In genomic region chr10:119724630-119725549, GRCh38 we compare ENCODE assay signal across 8 cellular contexts. TPM values are rescaled to one million over a fixed set of nuclear protein-coding genes. Genes with fewer than 3 reads are reported as not detected.
DNase-seq lines count a peak whose midpoint lies in the region; ATAC-seq and TF ChIP-seq lines count a peak whose summit lies in the region.

No MANE protein-coding gene starts in this region.

- no peaks in the 10 kb centered on the region for H3K27me3 Mint-ChIP-seq in activated CD4-positive, alpha-beta T cell treated with anti-CD3 and anti-CD28 coated beads, Interleukin-2, amount 10 ng/mL, durations not matched to agents 7 days and 5 days
- H3K27me3 Mint-ChIP-seq in chondrocyte (ENCODE audit: low read depth), result no peaks in the 10 kb centered on the region

- WGBS in lung, 2 donors, result 21 to 31% methylated on average over 20 of the region's 20 CpGs
- 24 to 34% methylated on average over 13 to 20 of the region's 20 CpGs for WGBS in transverse colon (ENCODE audit: low coverage in 1 of 2), 2 donors

- peak overlapping the region; percentile 58 for H3K27ac Mint-ChIP-seq in activated CD4-positive, alpha-beta T cell treated with anti-CD3 and anti-CD28 coated beads, Interleukin-2, amount 10 ng/mL, durations not matched to agents 7 days and 5 days
- H3K27ac Mint-ChIP-seq in chondrocyte (ENCODE audit: unreplicated experiment), result peak overlapping the region; percentile 66

- H3K36me3 ChIP-seq in OCI-LY3 (replicated peaks; ENCODE audit: low read depth, low read length), result no peaks in the 10 kb centered on the region
- no peaks in the 10 kb centered on the region for H3K36me3 ChIP-seq in lung (ENCODE audit: control insufficient read depth in 2 of 2, insufficient read depth in 2 of 2, low read length in 2 of 2)
- H3K36me3 ChIP-seq in transverse colon, result no peaks in the 10 kb centered on the region

- H3K4me1 ChIP-seq in OCI-LY3 (ENCODE audit: low read length) (peaks cover 45% of the 10 kb centered on the region), lung (ENCODE audit: control insufficient read depth in 2 of 2, insufficient read depth in 2 of 2, low read length in 2 of 2) (peaks cover 4% of the 10 kb centered on the region in 2 donors), transverse colon (peaks cover 6 to 32% (median 22%) of the 10 kb centered on the region in 4 donors)

- no peak for TF ChIP-seq EP300 in transverse colon (IDR thresholded peaks at IDR 0.05; ENCODE audit: low read depth)

- peak overlapping the region; percentile 77 for H3K4me3 Mint-ChIP-seq in activated CD4-positive, alpha-beta T cell treated with anti-CD3 and anti-CD28 coated beads, Interleukin-2, amount 10 ng/mL, durations not matched to agents 7 days and 5 days
- peak overlapping the region; percentile 69 for H3K4me3 Mint-ChIP-seq in chondrocyte (ENCODE audit: unreplicated experiment)

- peaks cover 39% of the 10 kb centered on the region for H3K4me1 Mint-ChIP-seq in activated CD4-positive, alpha-beta T cell treated with anti-CD3 and anti-CD28 coated beads, Interleukin-2, amount 10 ng/mL, durations not matched to agents 7 days and 5 days
- peaks cover 34% of the 10 kb centered on the region for H3K4me1 Mint-ChIP-seq in chondrocyte (ENCODE audit: low read depth)

- TF ChIP-seq CTCF in OCI-LY3 (IDR thresholded peaks at IDR 0.05; ENCODE audit: low read depth, low read length) (no peak), chondrocyte (IDR thresholded peaks at IDR 0.05) (no peak), lung (IDR thresholded peaks at IDR 0.05; ENCODE audit: control extremely low read depth, extremely low read depth) (no peak), transverse colon (IDR thresholded peaks at IDR 0.05) (no peak)

- H3K4me3 ChIP-seq in OCI-LY3 (ENCODE audit: low read length) (peak overlapping the region; percentile 91), lung (peak overlapping the region; percentile 59), transverse colon (peak overlapping the region; percentile 27 to 96 (median 85))

- H3K27me3 ChIP-seq in OCI-LY3 (ENCODE audit: low read depth, low read length), result no peaks in the 10 kb centered on the region
- H3K27me3 ChIP-seq in lung (ENCODE audit: control insufficient read depth, insufficient read depth), result no peaks in the 10 kb centered on the region
- no peaks in the 10 kb centered on the region for H3K27me3 ChIP-seq in transverse colon

- CTCF ChIA-PET in activated CD4-positive, alpha-beta T cell treated with anti-CD3 and anti-CD28 coated beads, Interleukin-2, amount 10 ng/mL, durations not matched to agents 7 days and 5 days (lab: Charles Lee), result interaction anchor here (0.7 to 2.2 kb wide), 9 partner anchors 11 to 398 kb away, joined by 3 to 11 read pairs (median 4); no protein-coding TSS in a partner anchor

- POLR2A ChIA-PET in activated CD4-positive, alpha-beta T cell treated with anti-CD3 and anti-CD28 coated beads, Interleukin-2, amount 10 ng/mL, durations not matched to agents 7 days and 5 days (lab: Charles Lee), result interaction anchor here (1.3 kb wide), 1 partner anchor 148 kb away, joined by 7 read pairs; the partner anchor contains the start of gene MCMBP

- in situ Hi-C loops in transverse colon (cut with MboI; ENCODE audit: low pct_ligation_motif_present in 1 of 4, low pct_unique_long_range_greater_than_20kb in 1 of 4, low sequenced_read_pairs in 3 of 4), result no loop called here

- H4K20me1 ChIP-seq in OCI-LY3 (ENCODE audit: insufficient read depth, low read length), result peaks cover 9% of the 10 kb centered on the region; the same call in 1 of the 2 replicates

- peak overlapping the region; percentile 100 for H3K4me2 ChIP-seq in OCI-LY3 (ENCODE audit: low read length)

- peaks cover 24% of the 10 kb centered on the region for H3K79me2 ChIP-seq in OCI-LY3 (ENCODE audit: low read length)

- H2AFZ ChIP-seq in OCI-LY3 (ENCODE audit: low read depth, low read length), result no peak overlapping the region

- H3K36me3 Mint-ChIP-seq in activated CD4-positive, alpha-beta T cell treated with anti-CD3 and anti-CD28 coated beads, Interleukin-2, amount 10 ng/mL, durations not matched to agents 7 days and 5 days (ENCODE audit: low read depth), result no peaks in the 10 kb centered on the region
- no peaks in the 10 kb centered on the region for H3K36me3 Mint-ChIP-seq in chondrocyte (ENCODE audit: low read depth)

- H3K27ac ChIP-seq in OCI-LY3 (ENCODE audit: low read length) (peak overlapping the region; percentile 76), lung (ENCODE audit: low read depth in 1 of 2, low read length in 1 of 2) (peak overlapping the region; percentile 79 to 94), transverse colon (peak overlapping the region; percentile 93 to 99 (median 97))

- ATAC-seq in HG02798 (IDR thresholded peaks at IDR 0.05; ENCODE audit: poor library complexity, unreplicated experiment) (peak; percentile 9), lung (ENCODE audit: insufficient read depth, low FRiP score) (no peak)

- H3K9me3 Mint-ChIP-seq in activated CD4-positive, alpha-beta T cell treated with anti-CD3 and anti-CD28 coated beads, Interleukin-2, amount 10 ng/mL, durations not matched to agents 7 days and 5 days, result peaks cover 4% of the 10 kb centered on the region
- H3K9me3 Mint-ChIP-seq in chondrocyte (ENCODE audit: low read depth), result no peaks in the 10 kb centered on the region

- H3K9ac ChIP-seq in OCI-LY3 (ENCODE audit: low read length), result peak overlapping the region; percentile 90

- no peaks in the 10 kb centered on the region for H3K9me3 ChIP-seq in OCI-LY3 (ENCODE audit: insufficient read depth, low read length)
- H3K9me3 ChIP-seq in lung (ENCODE audit: control insufficient read depth in 2 of 2, insufficient read depth in 1 of 2, low read length in 1 of 2), result no peaks in the 10 kb centered on the region
- no peaks in the 10 kb centered on the region for H3K9me3 ChIP-seq in transverse colon

- intact Hi-C loops in transverse colon (cut with DNase I; ENCODE audit: low total_unique reads), result no loop called here

- TF ChIP-seq POLR2A in transverse colon (IDR thresholded peaks at IDR 0.05), result no peak

- DNase-seq in activated CD4-positive, alpha-beta T cell treated with anti-CD3 and anti-CD28 coated beads, Interleukin-2, amount 10 ng/mL, durations not matched to agents 7 days and 5 days, result no peak
- no peak for DNase-seq in activated CD4-positive, alpha-beta T cell treated with anti-CD3 and anti-CD28 coated beads for 1 hour
- no peak for DNase-seq in chondrocyte (ENCODE audit: low spot score)
- DNase-seq in lung (ENCODE audit: low spot score), result no peak
- no peak for DNase-seq in transverse colon
- DNase-seq in stimulated activated naive CD4-positive, alpha-beta T cell treated with Interleukin-2 at 50 U/mL for 16 hours (lab: John Stamatoyannopoulos, UW), result no peak

RNA-seq across cellular contexts. Expression of gene INPP5F, which starts 1.0 kb away (rescaled TPM):
- 10 to 100 TPM; 11.1 to 12.3 TPM for total RNA-seq in activated CD4-positive, alpha-beta T cell treated with anti-CD3 and anti-CD28 coated beads, Interleukin-2, amount 10 ng/mL, durations not matched to agents 7 days and 5 days
- total RNA-seq in chondrocyte (55.7 to 83.1 TPM (median 56.4 TPM) in 3 replicates), lung (10 to 100 TPM; 14.3 to 22.9 TPM), transverse colon (10 to 100 TPM; 11.6 to 24.6 (median 16.6) TPM)
- polyA plus RNA-seq in lung, result 1 to 10 TPM; 5.6 to 5.9 TPM
